In the genomic region with DNA sequence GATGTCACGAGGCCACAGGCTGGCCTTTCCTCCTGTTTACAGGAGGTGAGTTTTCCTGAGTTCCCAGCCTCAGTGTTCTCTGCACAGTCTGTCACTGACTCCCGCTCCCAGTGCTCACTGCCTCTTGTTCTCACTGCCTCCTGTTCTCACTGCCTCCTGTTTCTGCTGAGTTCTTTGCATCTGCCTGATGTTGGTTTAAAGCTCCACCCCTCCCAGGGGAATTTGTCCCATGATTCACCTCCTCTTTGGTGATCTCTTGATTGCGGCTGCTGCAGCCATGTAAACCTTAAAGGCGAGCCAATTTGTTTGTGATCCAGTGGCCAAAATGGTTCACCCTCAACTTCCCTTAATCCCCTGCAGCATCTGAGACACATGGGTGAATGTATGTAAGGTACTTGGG, we compare ENCODE assay signal across 16 cellular contexts. TPM values are rescaled to one million over a fixed set of nuclear protein-coding genes. Genes with fewer than 3 reads are reported as not detected.
DNase-seq lines count a peak whose midpoint lies in the region; ATAC-seq and TF ChIP-seq lines count a peak whose summit lies in the region.
"Had no signal": no experiment of that assay in that cellular context is flagged by ENCODE, and none has a peak within 500 bp of the region (broad histone marks: within the 10 kb centered on the region; RNA-seq: fewer than 3 reads in every experiment).

No MANE protein-coding gene starts in this region.

- no peak overlapping the region for H2AFZ ChIP-seq in osteoblast (ENCODE audit: low read length)

- H3K79me2 ChIP-seq in osteoblast (ENCODE audit: insufficient read depth, low read length): no peaks in the 10 kb centered on the region

- no peak overlapping the region for H3K4me3 ChIP-seq in osteoblast (ENCODE audit: insufficient read depth, low read length)
- H3K4me3 ChIP-seq: left ventricle myocardium inferior, upper lobe of left lung had no signal

- H3K4me1 ChIP-seq in osteoblast (ENCODE audit: insufficient read depth, low read length): peaks cover 6% of the 10 kb centered on the region
- H3K4me1 ChIP-seq: upper lobe of left lung had no signal

- H3K27ac ChIP-seq in osteoblast (ENCODE audit: low read depth, low read length): no peak overlapping the region
- H3K27ac ChIP-seq: 22Rv1, epithelial cell of prostate, left ventricle myocardium inferior, upper lobe of left lung had no signal

- H3K4me2 ChIP-seq in osteoblast (ENCODE audit: insufficient read depth, low read length): peak overlapping the region; percentile 13

- H3K9me3 ChIP-seq in osteoblast (ENCODE audit: low read depth, low read length): no peaks in the 10 kb centered on the region
- H3K9me3 ChIP-seq: left ventricle myocardium inferior, upper lobe of left lung had no signal

- TF ChIP-seq CTCF in osteoblast (IDR thresholded peaks at IDR 0.05; ENCODE audit: extremely low read depth, low read depth, low read length): no peak

- peaks cover 1% of the 10 kb centered on the region for H3K27me3 ChIP-seq in osteoblast (ENCODE audit: insufficient read depth, low read length)
- H3K27me3 ChIP-seq: upper lobe of left lung had no signal

- DNase-seq in DMS 273 (lab: John Stamatoyannopoulos, UW; ENCODE audit: unreplicated experiment) (peak; percentile 7), DMS 273 treated with DMSO at 0.1 percent for 48 hours (lab: John Stamatoyannopoulos, UW) (no peak), NCI-H2171 (lab: John Stamatoyannopoulos, UW) (peak; percentile 45), dermis blood vessel endothelial cell (peak; percentile 36), osteoblast (ENCODE audit: insufficient read length, low spot score, missing footprints) (peak; percentile 95)
- no peak for DNase-seq in activated naive CD4-positive, alpha-beta T cell treated with anti-CD3 and anti-CD28 coated beads, Interleukin-2, amount 50 U/mL, for 16 hours
- DNase-seq in activated CD8-positive, alpha-beta memory T cell treated with anti-CD3 and anti-CD28 coated beads, Interleukin-2, amount 50 U/mL, for 4 hours: no peak
- DNase-seq: activated CD4-positive, alpha-beta memory T cell treated with anti-CD3 and anti-CD28 coated beads, Interleukin-2, amount 10 ng/mL, durations not matched to agents 7 days and 5 days; COR-L47; left ventricle myocardium inferior; naive thymus-derived CD4-positive, alpha-beta T cell; NCI-H345; upper lobe of left lung had no signal

- no peak for ATAC-seq in HG02852 (IDR thresholded peaks at IDR 0.05; ENCODE audit: unreplicated experiment)
- ATAC-seq: naive thymus-derived CD4-positive, alpha-beta T cell had no signal

- H3K36me3 ChIP-seq in osteoblast (ENCODE audit: insufficient read depth, low read length): no peaks in the 10 kb centered on the region
- H3K36me3 ChIP-seq: left ventricle myocardium inferior, upper lobe of left lung had no signal

- H4K20me1 ChIP-seq in osteoblast (ENCODE audit: insufficient read depth, low read length): peaks cover 5% of the 10 kb centered on the region

RNA-seq across cellular contexts. Expression of gene TUBA8, which starts 6.0 kb away (rescaled TPM):
- total RNA-seq in dermis blood vessel endothelial cell (1.0 and 1.3 TPM in 2 replicates), osteoblast (0.29 and 0.36 TPM in 2 replicates)

RNA-seq across cellular contexts. Expression of gene PEX26, which starts 26.8 kb away (rescaled TPM):
- total RNA-seq in dermis blood vessel endothelial cell (24.8 and 37.6 TPM in 2 replicates), osteoblast (25.3 and 26.8 TPM in 2 replicates)

RNA-seq across cellular contexts. Expression of gene USP18, which starts 45.4 kb away (rescaled TPM):
- 9.0 and 12.9 TPM in 2 replicates for total RNA-seq in dermis blood vessel endothelial cell
- total RNA-seq in osteoblast: 6.2 and 8.3 TPM in 2 replicates

Comparison
In these comparisons a context has a peak if more than half of its experiments do, and no peak if none do; other contexts are left out.
1. DNase-seq: peak in DMS 273 (single experiment), NCI-H2171 (single experiment), dermis blood vessel endothelial cell (single experiment) and osteoblast (single experiment); none in DMS 273 treated with DMSO at 0.1 percent for 48 hours (single experiment), activated naive CD4-positive, alpha-beta T cell treated with anti-CD3 and anti-CD28 coated beads, Interleukin-2, amount 50 U/mL, for 16 hours (single experiment) and activated CD8-positive, alpha-beta memory T cell treated with anti-CD3 and anti-CD28 coated beads, Interleukin-2, amount 50 U/mL, for 4 hours (single experiment).